14 cellular contexts compared by ENCODE assay signal in the genomic region with DNA sequence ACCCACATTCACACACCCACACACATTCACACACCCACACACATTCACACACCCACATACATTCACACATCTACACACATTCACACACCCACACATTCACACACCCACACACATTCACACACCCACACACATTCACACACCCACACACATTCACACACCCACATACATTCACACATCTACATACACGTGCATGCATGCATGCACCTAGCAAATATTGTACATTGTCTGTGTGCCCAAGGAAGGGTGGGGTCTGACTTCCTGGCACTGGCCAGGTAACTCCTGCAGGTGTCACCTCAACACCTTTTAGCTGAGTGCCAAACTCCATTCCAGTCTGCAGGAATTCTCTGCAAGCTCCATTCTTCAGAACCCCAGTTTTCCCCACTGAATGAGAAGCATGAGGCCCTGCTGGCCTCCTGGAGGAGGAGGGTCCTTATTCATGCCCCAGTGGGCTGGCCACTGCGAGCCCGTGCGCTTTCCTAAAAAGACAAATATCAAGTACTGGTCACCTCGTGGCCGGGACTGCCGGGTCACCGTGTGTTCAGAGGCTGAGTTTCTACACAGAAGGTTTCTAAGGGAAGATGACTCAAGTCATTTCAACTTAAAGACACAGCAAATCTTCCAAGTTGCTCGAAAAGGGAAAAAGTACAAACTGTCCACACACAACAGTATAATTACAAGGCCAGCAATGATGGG.
A peak's percentile ranks its signal among the peaks of the same experiment; 100 is the strongest.
DNase-seq lines count a peak whose midpoint lies in the region; ATAC-seq, FAIRE-seq and TF ChIP-seq lines count a peak whose summit lies in the region.
"Had no signal": no experiment of that assay in that cellular context is flagged by ENCODE, and none has a peak within 500 bp of the region (broad histone marks: within the 10 kb centered on the region; RNA-seq: fewer than 3 reads in every experiment).

No MANE protein-coding gene starts in this region.

- H3K4me3 Mint-ChIP-seq in T-helper 2 cell treated with Interferon-gamma antibody and Interleukin-4, amounts not matched to agents 5 μg/mL and 100 μg/mL, for 36 hours, result peak overlapping the region; percentile 68

- no peaks in the 10 kb centered on the region for H3K27me3 ChIP-seq in K562 (ENCODE audit: control insufficient read depth in 2 of 2, insufficient read depth in 2 of 2, low read length in 2 of 2)
- H3K27me3 ChIP-seq: right lobe of liver had no signal

- BruUV-seq in K562 (replicated peaks; lab: Mats Ljungman, UMichigan), result no TSS peak

- peaks cover 6% of the 10 kb centered on the region for H3K27me3 Mint-ChIP-seq in T-helper 2 cell treated with Interferon-gamma antibody and Interleukin-4, amounts not matched to agents 5 μg/mL and 100 μg/mL, for 36 hours (ENCODE audit: low read depth)

- no peak for FAIRE-seq in K562 (lab: Jason Lieb, UNC)

- peaks cover 2% of the 10 kb centered on the region; the same call in 1 of the 3 replicates for H3K36me3 ChIP-seq in K562 (ENCODE audit: control insufficient read depth, insufficient read depth, low read length)
- H3K36me3 ChIP-seq: right lobe of liver had no signal

- H3K79me2 ChIP-seq in K562 (ENCODE audit: control insufficient read depth, insufficient read depth, low read length), result peaks cover 92% of the 10 kb centered on the region

- no peak for ATAC-seq in K562
- no peak for ATAC-seq in omental fat pad (ENCODE audit: low FRiP score)
- no peak for ATAC-seq in GM21515 (IDR thresholded peaks at IDR 0.05; ENCODE audit: unreplicated experiment)
- ATAC-seq: right lobe of liver had no signal

- CTCF ChIA-PET in K562 (lab: Yijun Ruan, JAX; ENCODE audit: low intra/inter-chr PET ratio), result no interaction called here

- H3K27ac ChIP-seq in K562 (ENCODE audit: extremely low read depth, low read depth, low read length), result no peak overlapping the region

- no peak for TF ChIP-seq POLR2A in K562 (conservative IDR thresholded peaks at IDR 0.05)

- H3K4me2 ChIP-seq in K562 (ENCODE audit: insufficient read depth, low read length), result no peak overlapping the region

- intact Hi-C loops in K562 (cut with micrococcal nuclease), result loop anchor here (5.0 to 10.0 kb wide), 2 partner anchors 128 to 235 kb away; no protein-coding TSS in a partner anchor

- WGBS in K562 (ENCODE audit: insufficient coverage, low coverage, missing lambda C conversion rate), result 57% methylated on average over 6 of the region's 9 CpGs

- peaks cover 86% of the 10 kb centered on the region for H3K4me1 Mint-ChIP-seq in T-helper 2 cell treated with Interferon-gamma antibody and Interleukin-4, amounts not matched to agents 5 μg/mL and 100 μg/mL, for 36 hours (ENCODE audit: low read depth)

- TF ChIP-seq CTCF in K562 (IDR thresholded peaks at IDR 0.05 in 2 of 3, conservative IDR thresholded peaks at IDR 0.05 in 1 of 3; ENCODE audit: insufficient read depth in 2 of 3, low read depth in 1 of 3, low read length in 3 of 3) (no peak), omental fat pad (IDR thresholded peaks at IDR 0.05) (no peak)

- no peak for TF ChIP-seq EP300 in K562 (IDR thresholded peaks at IDR 0.05; ENCODE audit: low read length)

- H4K20me1 ChIP-seq in K562 (replicated peaks; ENCODE audit: control insufficient read depth, insufficient read depth, low read length), result peaks cover 19% of the 10 kb centered on the region; the same call in 1 of the 2 replicates

- in situ Hi-C loops in K562 (cut with MboI), result no loop called here

- H3K4me1 ChIP-seq in K562 (replicated peaks in 1 of 2; ENCODE audit: control insufficient read depth in 2 of 2, insufficient read depth in 2 of 2, low read length in 2 of 2), result peaks cover 37 to 43% of the 10 kb centered on the region in 2 experiments; a peak in 4 of 5 replicates

- no peak overlapping the region for H2AFZ ChIP-seq in K562 (ENCODE audit: low read depth, low read length)

- H3K9me3 Mint-ChIP-seq in T-helper 2 cell treated with Interferon-gamma antibody and Interleukin-4, amounts not matched to agents 5 μg/mL and 100 μg/mL, for 36 hours, result no peaks in the 10 kb centered on the region

- POLR2A ChIA-PET in K562 (lab: Yijun Ruan, JAX), result no interaction called here

- H3K27ac Mint-ChIP-seq in T-helper 2 cell treated with Interferon-gamma antibody and Interleukin-4, amounts not matched to agents 5 μg/mL and 100 μg/mL, for 36 hours, result peak overlapping the region; percentile 77

- no peak for DNase-seq in T-helper 2 cell treated with Interferon-gamma antibody and Interleukin-4, amounts not matched to agents 5 μg/mL and 100 μg/mL, for 36 hours (ENCODE audit: low spot score)
- DNase-seq in T-helper 2 cell (no peak), K562 (ENCODE audit: extremely low read depth in 1 of 4, low spot score in 3 of 4) (no peak), omental fat pad (ENCODE audit: low spot score) (peak; percentile 14), NCI-H1105 treated with DMSO at 0.1 percent for 48 hours (lab: John Stamatoyannopoulos, UW) (no peak)
- DNase-seq in Jurkat, Clone E6-1 (ENCODE audit: low read depth, low spot score), result no peak
- no peak for DNase-seq in activated CD8-positive, alpha-beta memory T cell treated with anti-CD3 and anti-CD28 coated beads, Interleukin-2, amount 50 U/mL, for 4 hours
- DNase-seq: ACHN; activated effector memory CD4-positive, alpha-beta T cell treated with Interleukin-2 at 50 U/mL for 16 hours; GDM1; NCI-H82 had no signal

- no peak overlapping the region for H3K9ac ChIP-seq in K562 (ENCODE audit: insufficient read depth in 1 of 2, low read depth in 2 of 2, low read length in 2 of 2)

- H3K36me3 Mint-ChIP-seq in T-helper 2 cell treated with Interferon-gamma antibody and Interleukin-4, amounts not matched to agents 5 μg/mL and 100 μg/mL, for 36 hours (ENCODE audit: low read depth), result peaks cover 30% of the 10 kb centered on the region

- no peak for TF ChIP-seq RAD21 in K562 (CRISPR knock-in tag; conservative IDR thresholded peaks at IDR 0.05 in 1 of 2, IDR thresholded peaks at IDR 0.05 in 1 of 2)

- H3K9me3 ChIP-seq in K562 (replicated peaks; ENCODE audit: control insufficient read depth, insufficient read depth, low read depth, low read length), result no peaks in the 10 kb centered on the region
- H3K9me3 ChIP-seq: right lobe of liver had no signal

- no peaks in the 10 kb centered on the region for H3K9me1 ChIP-seq in K562 (ENCODE audit: control insufficient read depth, insufficient read depth, low read length)

- H3K4me3 ChIP-seq in Jurkat, Clone E6-1 (ENCODE audit: low read length), result peak overlapping the region; percentile 14
- no peak overlapping the region for H3K4me3 ChIP-seq in K562
- H3K4me3 ChIP-seq: lung, right lobe of liver had no signal

TF ChIP-seq in K562, 482 proteins besides CTCF, POLR2A, EP300 and RAD21:
- TF ChIP-seq EGR1 (conservative IDR thresholded peaks at IDR 0.05) (peak; percentile 100), TRIM24 (IDR thresholded peaks at IDR 0.05) (peak in 1 of 2 experiments; percentile 54; a peak in 1 of 4 replicates), HDAC1 (IDR thresholded peaks at IDR 0.05) (0 out of 4 replicates have a peak, but pooled peaks of 1 of the 2 experiments have one; percentile 23), ETS2 (tag; IDR thresholded peaks at IDR 0.05; ENCODE audit: borderline replicate concordance, poor library complexity, severe bottlenecking) (no peak), TEAD4 (IDR thresholded peaks at IDR 0.05; ENCODE audit: low read length) (peak; percentile 71), TEAD4 (CRISPR knock-in tag; IDR thresholded peaks at IDR 0.05; ENCODE audit: borderline replicate concordance) (no peak), ZFP30 (CRISPR knock-in tag; IDR thresholded peaks at IDR 0.05; ENCODE audit: borderline replicate concordance) (no peak), SMARCA5 (IDR thresholded peaks at IDR 0.05) (no peak)
